Comparison of ENCODE assay signal across 23 cellular contexts in the genomic region with DNA sequence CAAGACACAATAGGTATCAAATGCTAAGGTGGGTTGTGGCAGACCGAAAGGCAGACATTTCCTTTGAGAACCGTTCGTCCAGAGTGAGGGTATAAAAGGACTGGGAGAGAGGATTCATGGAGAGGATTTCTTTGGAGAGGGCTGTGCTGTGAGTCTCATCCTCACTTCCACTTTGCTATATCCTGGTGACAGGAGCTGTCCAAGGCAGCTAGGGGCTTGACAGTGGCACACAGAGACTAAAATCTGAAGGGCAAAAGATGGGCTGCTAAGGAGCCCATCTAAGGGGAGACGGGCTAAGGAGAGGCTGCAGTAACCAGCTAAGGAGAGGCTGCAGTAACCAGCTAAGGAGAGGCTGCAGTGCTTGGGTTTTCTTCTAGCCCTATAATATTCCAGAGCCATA.
A peak's percentile ranks its signal among the peaks of the same experiment; 100 is the strongest.
DNase-seq lines count a peak whose midpoint lies in the region; ATAC-seq and TF ChIP-seq lines count a peak whose summit lies in the region.
"Had no signal": no experiment of that assay in that cellular context is flagged by ENCODE, and none has a peak within 500 bp of the region (broad histone marks: within the 10 kb centered on the region; RNA-seq: fewer than 3 reads in every experiment).

No MANE protein-coding gene starts in this region.

- H3K4me1 Mint-ChIP-seq in GM23338, result no peaks in the 10 kb centered on the region; the same call in 2 of the 3 replicates
- H3K4me1 Mint-ChIP-seq: CD4-positive, alpha-beta memory T cell; CD4-positive, CD25-positive, alpha-beta regulatory T cell; CD8-positive, alpha-beta memory T cell had no signal

- ATAC-seq in GM23338 (no peak), HG03196 (IDR thresholded peaks at IDR 0.05; ENCODE audit: unreplicated experiment) (no peak)
- ATAC-seq: GM12878 had no signal

- no peaks in the 10 kb centered on the region for H3K79me2 ChIP-seq in GM23338 (replicated peaks; ENCODE audit: insufficient read depth)

- H4K20me1 ChIP-seq in GM23338 (replicated peaks; ENCODE audit: insufficient read depth), result no peaks in the 10 kb centered on the region
- H4K20me1 ChIP-seq: BLaER1 had no signal

- WGBS in esophagus muscularis mucosa, result 76% methylated on average over 4 of the region's 4 CpGs

- DNase-seq in GM23338 (ENCODE audit: low spot score) (no peak), esophagus muscularis mucosa (ENCODE audit: extremely low spot score) (peak; percentile 34)
- no peak for DNase-seq in activated CD4-positive, CD25-positive, alpha-beta regulatory T cell (lab: John Stamatoyannopoulos, UW)
- DNase-seq: 8988T; ACHN; BE2C; C1 segment of cervical spinal cord; CD4-positive, alpha-beta memory T cell; CD4-positive, CD25-positive, alpha-beta regulatory T cell; CD8-positive, alpha-beta memory T cell; COR-L47; DMS 273 treated with DMSO at 0.1 percent for 48 hours; DMS153; DMS53; DMS79; DND-41; EL; GDM1 had no signal

- H3K36me3 ChIP-seq in GM23338 (ENCODE audit: insufficient read depth), result no peaks in the 10 kb centered on the region
- no peaks in the 10 kb centered on the region for H3K36me3 ChIP-seq in esophagus muscularis mucosa
- H3K36me3 ChIP-seq: BE2C, BLaER1 had no signal

- no peak overlapping the region for H3K27ac Mint-ChIP-seq in GM23338
- H3K27ac Mint-ChIP-seq: CD4-positive, alpha-beta memory T cell; CD4-positive, CD25-positive, alpha-beta regulatory T cell; CD8-positive, alpha-beta memory T cell had no signal

- TF ChIP-seq EP300 in Ishikawa (IDR thresholded peaks at IDR 0.05; ENCODE audit: borderline replicate concordance) (no peak), esophagus muscularis mucosa (IDR thresholded peaks at IDR 0.05) (no peak)

- H3K4me3 ChIP-seq in GM23338, result no peak overlapping the region
- no peak overlapping the region for H3K4me3 ChIP-seq in esophagus muscularis mucosa
- H3K4me3 ChIP-seq: BLaER1, GM12878 had no signal

- H3K9me3 Mint-ChIP-seq in GM23338, result peaks cover 3% of the 10 kb centered on the region

- H3K27me3 Mint-ChIP-seq in GM23338 (ENCODE audit: insufficient read depth, low read depth, poor library complexity), result no peaks in the 10 kb centered on the region

- H3K27ac ChIP-seq in GM23338 (ENCODE audit: low read depth) (no peak overlapping the region), esophagus muscularis mucosa (replicated peaks in 1 of 4) (no peak overlapping the region)
- H3K27ac ChIP-seq: BLaER1 had no signal

- TF ChIP-seq RAD21 in Ishikawa (IDR thresholded peaks at IDR 0.05; ENCODE audit: low read depth), result no peak

- no peak for TF ChIP-seq POLR2A in esophagus muscularis mucosa (IDR thresholded peaks at IDR 0.05; ENCODE audit: low read depth)

- H3K4me2 ChIP-seq in GM23338, result no peak overlapping the region
- H3K4me2 ChIP-seq: BLaER1 had no signal

- H3K9me3 ChIP-seq in esophagus muscularis mucosa, result no peaks in the 10 kb centered on the region
- H3K9me3 ChIP-seq: BE2C, BLaER1 had no signal

- H3K4me1 ChIP-seq in GM23338 (ENCODE audit: insufficient read depth) (no peaks in the 10 kb centered on the region), esophagus muscularis mucosa (no peaks in the 10 kb centered on the region)
- H3K4me1 ChIP-seq: BE2C had no signal

- 0 out of 2 replicates have a peak overlapping the region, but pooled peaks have one; percentile 58 for H2AFZ ChIP-seq in GM23338

- peaks cover 4% of the 10 kb centered on the region; the same call in 2 of the 3 replicates for H3K36me3 Mint-ChIP-seq in GM23338 (ENCODE audit: low read depth)
- H3K36me3 Mint-ChIP-seq: CD14-positive monocyte; CD4-positive, alpha-beta memory T cell; CD4-positive, CD25-positive, alpha-beta regulatory T cell; CD8-positive, alpha-beta memory T cell had no signal

- TF ChIP-seq CTCF in GM23338 (conservative IDR thresholded peaks at IDR 0.05; ENCODE audit: low read depth in 2 of 2) (no peak), esophagus muscularis mucosa (IDR thresholded peaks at IDR 0.05) (no peak)

- H3K27me3 ChIP-seq in GM23338 (ENCODE audit: insufficient read depth) (no peaks in the 10 kb centered on the region), esophagus muscularis mucosa (no peaks in the 10 kb centered on the region)
- H3K27me3 ChIP-seq: BE2C, BLaER1 had no signal

- H3K9me2 ChIP-seq in GM23338 (ENCODE audit: insufficient read depth), result peaks cover 6% of the 10 kb centered on the region; the same call in 1 of the 2 replicates

- no peaks in the 10 kb centered on the region for H3F3A ChIP-seq in GM23338 (replicated peaks; ENCODE audit: low read depth)

- intact Hi-C loops in esophagus muscularis mucosa (cut with DNase I), result no loop called here

- H3K4me3 Mint-ChIP-seq in GM23338, result no peak overlapping the region
- H3K4me3 Mint-ChIP-seq: CD14-positive monocyte; CD4-positive, alpha-beta memory T cell; CD4-positive, CD25-positive, alpha-beta regulatory T cell; CD8-positive, alpha-beta memory T cell had no signal

TF ChIP-seq in GM23338, 12 proteins besides CTCF, POLR2A, EP300 and RAD21 (continues in another document):
- TF ChIP-seq, protein P1, sequence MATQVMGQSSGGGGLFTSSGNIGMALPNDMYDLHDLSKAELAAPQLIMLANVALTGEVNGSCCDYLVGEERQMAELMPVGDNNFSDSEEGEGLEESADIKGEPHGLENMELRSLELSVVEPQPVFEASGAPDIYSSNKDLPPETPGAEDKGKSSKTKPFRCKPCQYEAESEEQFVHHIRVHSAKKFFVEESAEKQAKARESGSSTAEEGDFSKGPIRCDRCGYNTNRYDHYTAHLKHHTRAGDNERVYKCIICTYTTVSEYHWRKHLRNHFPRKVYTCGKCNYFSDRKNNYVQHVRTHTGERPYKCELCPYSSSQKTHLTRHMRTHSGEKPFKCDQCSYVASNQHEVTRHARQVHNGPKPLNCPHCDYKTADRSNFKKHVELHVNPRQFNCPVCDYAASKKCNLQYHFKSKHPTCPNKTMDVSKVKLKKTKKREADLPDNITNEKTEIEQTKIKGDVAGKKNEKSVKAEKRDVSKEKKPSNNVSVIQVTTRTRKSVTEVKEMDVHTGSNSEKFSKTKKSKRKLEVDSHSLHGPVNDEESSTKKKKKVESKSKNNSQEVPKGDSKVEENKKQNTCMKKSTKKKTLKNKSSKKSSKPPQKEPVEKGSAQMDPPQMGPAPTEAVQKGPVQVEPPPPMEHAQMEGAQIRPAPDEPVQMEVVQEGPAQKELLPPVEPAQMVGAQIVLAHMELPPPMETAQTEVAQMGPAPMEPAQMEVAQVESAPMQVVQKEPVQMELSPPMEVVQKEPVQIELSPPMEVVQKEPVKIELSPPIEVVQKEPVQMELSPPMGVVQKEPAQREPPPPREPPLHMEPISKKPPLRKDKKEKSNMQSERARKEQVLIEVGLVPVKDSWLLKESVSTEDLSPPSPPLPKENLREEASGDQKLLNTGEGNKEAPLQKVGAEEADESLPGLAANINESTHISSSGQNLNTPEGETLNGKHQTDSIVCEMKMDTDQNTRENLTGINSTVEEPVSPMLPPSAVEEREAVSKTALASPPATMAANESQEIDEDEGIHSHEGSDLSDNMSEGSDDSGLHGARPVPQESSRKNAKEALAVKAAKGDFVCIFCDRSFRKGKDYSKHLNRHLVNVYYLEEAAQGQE (IDR thresholded peaks at IDR 0.05; ENCODE audit: unreplicated experiment), result no peak
- TF ChIP-seq CREB1 (CRISPR knock-in tag; IDR thresholded peaks at IDR 0.05; ENCODE audit: low read depth) (no peak), EZH2 (IDR thresholded peaks at IDR 0.05; ENCODE audit: low read depth, unreplicated experiment) (no peak), STAT1 (IDR thresholded peaks at IDR 0.05; ENCODE audit: unreplicated experiment) (no peak), POLR2AphosphoS5 (IDR thresholded peaks at IDR 0.05; ENCODE audit: low read depth) (no peak), NANOG (IDR thresholded peaks at IDR 0.05; ENCODE audit: borderline replicate concordance) (no peak)

TF ChIP-seq in Ishikawa, 13 proteins besides CTCF, POLR2A, EP300 and RAD21:
- no peak for TF ChIP-seq CREB1 (IDR thresholded peaks at IDR 0.05; ENCODE audit: low read depth)
- TF ChIP-seq, protein P1 (IDR thresholded peaks at IDR 0.05; ENCODE audit: low read depth), result 0 out of 2 replicates have a peak, but pooled peaks have one; percentile 11
TF ChIP-seq in Ishikawa: peak in this region for 1.
